Comparison of ENCODE assay signal across 7 cellular contexts in genomic region chr9:111719541-111719940, GRCh38.
"Had no signal": no experiment of that assay in that cellular context is flagged by ENCODE, and none has a peak within 500 bp of the region (broad histone marks: within the 10 kb centered on the region; RNA-seq: fewer than 3 reads in every experiment).

No MANE protein-coding gene starts in this region.

- ATAC-seq: HCT116 had no signal

- H3K4me3 Mint-ChIP-seq: HFFc6, IgD-negative memory B cell had no signal

- H3K36me3 Mint-ChIP-seq: IgD-negative memory B cell had no signal

- H3K27ac ChIP-seq: GM23248 had no signal

- H3K4me1 Mint-ChIP-seq: IgD-negative memory B cell had no signal

- H3K9me3 ChIP-seq: HAP-1 had no signal

- H3K9me3 Mint-ChIP-seq: HFFc6, IgD-negative memory B cell had no signal

- H3K27ac Mint-ChIP-seq: HFFc6, IgD-negative memory B cell had no signal

- H3K4me3 ChIP-seq: GM23248, HAP-1 had no signal

- DNase-seq: GM23248, GOT3, H7, HFFc6 had no signal

- H3K36me3 ChIP-seq: HAP-1 had no signal

- H3K27me3 Mint-ChIP-seq: IgD-negative memory B cell had no signal
